ENCODE assay signal across 26 cellular contexts in genomic region chr6:109963598-109964170, GRCh38. TPM values are rescaled to one million over a fixed set of nuclear protein-coding genes. Genes with fewer than 3 reads are reported as not detected.
"Had no signal": no experiment of that assay in that cellular context is flagged by ENCODE, and none has a peak within 500 bp of the region (broad histone marks: within the 10 kb centered on the region; RNA-seq: fewer than 3 reads in every experiment).

No MANE protein-coding gene starts in this region.

- H3K9me3 Mint-ChIP-seq: activated CD4-positive, alpha-beta T cell treated with anti-CD3 and anti-CD28 coated beads, Interleukin-2, amount 10 ng/mL, durations not matched to agents 24 days and 14 days; activated naive CD4-positive, alpha-beta T cell treated with anti-CD3 and anti-CD28 coated beads, Interleukin-2, amount 50 U/mL, for 72 hours; activated naive CD8-positive, alpha-beta T cell treated with anti-CD3 and anti-CD28 coated beads, Interleukin-2, amount 50 U/mL, for 24 hours; activated T-cell treated with anti-CD3 and anti-CD28 coated beads, Interleukin-2, amount 50 U/mL, for 24 hours; activated T-helper 1 cell treated with anti-CD3 and anti-CD28 coated beads, Interleukin-12 subunit alpha, Interleukin-12 subunit beta, Interleukin-2, Interleukin-4 antibody, amounts not matched to agents 30 ng/mL and 10 ng/mL and 1 ng/mL, durations not matched to agents 14 hours and 24 hours and 36 hours; central memory CD8-positive, alpha-beta T cell had no signal

- H3K27ac ChIP-seq: ascending aorta, body of pancreas had no signal

- H3K9me3 ChIP-seq: ascending aorta had no signal

- H3K4me3 Mint-ChIP-seq: activated B cell treated with CpG ODN at 0.5 μM for 24 hours; activated CD4-positive, alpha-beta T cell treated with anti-CD3 and anti-CD28 coated beads, Interleukin-2, amount 10 ng/mL, durations not matched to agents 24 days and 14 days; activated CD8-positive, alpha-beta memory T cell treated with anti-CD3 and anti-CD28 coated beads, Interleukin-2, amount 10 ng/mL, durations not matched to agents 7 days and 5 days; activated naive CD8-positive, alpha-beta T cell treated with anti-CD3 and anti-CD28 coated beads, Interleukin-2, amount 50 U/mL, for 24 hours; activated T-cell treated with anti-CD3 and anti-CD28 coated beads, Interleukin-2, amount 50 U/mL, for 24 hours; activated T-helper 1 cell treated with anti-CD3 and anti-CD28 coated beads, Interleukin-12 subunit alpha, Interleukin-12 subunit beta, Interleukin-2, Interleukin-4 antibody, amounts not matched to agents 30 ng/mL and 10 ng/mL and 1 ng/mL, durations not matched to agents 14 hours and 24 hours and 36 hours; central memory CD8-positive, alpha-beta T cell; T-helper 17 cell had no signal

- H3K27me3 Mint-ChIP-seq: activated B cell treated with CpG ODN at 0.5 μM for 24 hours; activated CD4-positive, alpha-beta T cell treated with anti-CD3 and anti-CD28 coated beads, Interleukin-2, amount 10 ng/mL, durations not matched to agents 24 days and 14 days; activated CD8-positive, alpha-beta memory T cell treated with anti-CD3 and anti-CD28 coated beads, Interleukin-2, amount 10 ng/mL, durations not matched to agents 7 days and 5 days had no signal

- H3K36me3 Mint-ChIP-seq: activated CD8-positive, alpha-beta memory T cell treated with anti-CD3 and anti-CD28 coated beads, Interleukin-2, amount 10 ng/mL, durations not matched to agents 7 days and 5 days; activated naive CD4-positive, alpha-beta T cell treated with anti-CD3 and anti-CD28 coated beads, Interleukin-2, amount 50 U/mL, for 72 hours had no signal

- H3K4me1 Mint-ChIP-seq: activated B cell treated with CpG ODN at 0.5 μM for 24 hours; activated CD4-positive, alpha-beta T cell treated with anti-CD3 and anti-CD28 coated beads, Interleukin-2, amount 10 ng/mL, durations not matched to agents 24 days and 14 days; activated CD8-positive, alpha-beta memory T cell treated with anti-CD3 and anti-CD28 coated beads, Interleukin-2, amount 10 ng/mL, durations not matched to agents 7 days and 5 days; central memory CD8-positive, alpha-beta T cell; T-helper 17 cell had no signal

- ATAC-seq: activated CD8-positive, alpha-beta memory T cell treated with anti-CD3 and anti-CD28 coated beads, Interleukin-2, amount 10 ng/mL, durations not matched to agents 7 days and 5 days; activated naive CD4-positive, alpha-beta T cell treated with anti-CD3 and anti-CD28 coated beads, Interleukin-2, amount 50 U/mL, for 72 hours; activated naive CD8-positive, alpha-beta T cell treated with anti-CD3 and anti-CD28 coated beads, Interleukin-2, amount 50 U/mL, for 24 hours; body of pancreas; PC-3; T-helper 17 cell had no signal

- H3K4me3 ChIP-seq: ascending aorta, body of pancreas had no signal

- H3K27me3 ChIP-seq: ascending aorta, body of pancreas had no signal

- H3K36me3 ChIP-seq: ascending aorta had no signal

- H3K27ac Mint-ChIP-seq: activated B cell treated with CpG ODN at 0.5 μM for 24 hours; activated CD4-positive, alpha-beta T cell treated with anti-CD3 and anti-CD28 coated beads, Interleukin-2, amount 10 ng/mL, durations not matched to agents 24 days and 14 days; activated CD8-positive, alpha-beta memory T cell treated with anti-CD3 and anti-CD28 coated beads, Interleukin-2, amount 10 ng/mL, durations not matched to agents 7 days and 5 days; activated naive CD4-positive, alpha-beta T cell treated with anti-CD3 and anti-CD28 coated beads, Interleukin-2, amount 50 U/mL, for 72 hours; activated naive CD8-positive, alpha-beta T cell treated with anti-CD3 and anti-CD28 coated beads, Interleukin-2, amount 50 U/mL, for 24 hours; activated T-cell treated with anti-CD3 and anti-CD28 coated beads, Interleukin-2, amount 50 U/mL, for 24 hours; activated T-helper 1 cell treated with anti-CD3 and anti-CD28 coated beads, Interleukin-12 subunit alpha, Interleukin-12 subunit beta, Interleukin-2, Interleukin-4 antibody, amounts not matched to agents 30 ng/mL and 10 ng/mL and 1 ng/mL, durations not matched to agents 14 hours and 24 hours and 36 hours; T-helper 17 cell had no signal

- DNase-seq: activated B cell treated with CpG ODN at 0.5 μM for 24 hours; activated CD4-positive, alpha-beta T cell treated with anti-CD3 and anti-CD28 coated beads for 1 hour; activated CD4-positive, alpha-beta T cell treated with anti-CD3 and anti-CD28 coated beads, Interleukin-2, amount 10 ng/mL, durations not matched to agents 24 days and 14 days; activated CD4-positive, alpha-beta T cell treated with anti-CD3 and anti-CD28 coated beads, Interleukin-2, amount 50 U/mL, for 48 hours; activated CD8-positive, alpha-beta memory T cell treated with anti-CD3 and anti-CD28 coated beads, Interleukin-2, amount 10 ng/mL, durations not matched to agents 7 days and 5 days; activated effector memory CD4-positive, alpha-beta T cell treated with anti-CD3 and anti-CD28 coated beads, Interleukin-2, amount 50 U/mL, for 16 hours; activated naive CD4-positive, alpha-beta T cell treated with Interleukin-2 at 50 U/mL for 16 hours; activated naive CD8-positive, alpha-beta T cell treated with anti-CD3 and anti-CD28 coated beads, Interleukin-2, amount 50 U/mL, for 24 hours; activated T-cell treated with anti-CD3 and anti-CD28 coated beads, Interleukin-2, amount 50 U/mL, for 24 hours; amniotic stem cell; body of pancreas; MM.1S; NCI-H1930; NCI-H2171; NCI-H2227 treated with DMSO at 0.1 percent for 48 hours; NCI-H510A; NCI-H69; NK-92 treated with Interleukin-12 subunit alpha and Interleukin-12 subunit beta, amount 100 ng/mL, for 24 hours; PC-3; SIG-M5; T-helper 17 cell; T-helper 9 cell had no signal

- H3K4me1 ChIP-seq: ascending aorta, body of pancreas had no signal

RNA-seq across cellular contexts. Expression of gene GPR6, which starts 14.4 kb away (rescaled TPM):
- total RNA-seq: activated B cell treated with CpG ODN at 0.5 μM for 24 hours; activated CD4-positive, alpha-beta T cell treated with anti-CD3 and anti-CD28 coated beads, Interleukin-2, amount 10 ng/mL, durations not matched to agents 24 days and 14 days; activated CD8-positive, alpha-beta memory T cell treated with anti-CD3 and anti-CD28 coated beads, Interleukin-2, amount 10 ng/mL, durations not matched to agents 7 days and 5 days; activated naive CD4-positive, alpha-beta T cell treated with anti-CD3 and anti-CD28 coated beads, Interleukin-2, amount 50 U/mL, for 72 hours; activated T-helper 1 cell treated with anti-CD3 and anti-CD28 coated beads, Interleukin-12 subunit alpha, Interleukin-12 subunit beta, Interleukin-2, Interleukin-4 antibody, amounts not matched to agents 30 ng/mL and 10 ng/mL and 1 ng/mL, durations not matched to agents 14 hours and 24 hours and 36 hours; ascending aorta; body of pancreas; PC-3; T-helper 17 cell had no signal
